9 cellular contexts compared by ENCODE assay signal in the genomic region with DNA sequence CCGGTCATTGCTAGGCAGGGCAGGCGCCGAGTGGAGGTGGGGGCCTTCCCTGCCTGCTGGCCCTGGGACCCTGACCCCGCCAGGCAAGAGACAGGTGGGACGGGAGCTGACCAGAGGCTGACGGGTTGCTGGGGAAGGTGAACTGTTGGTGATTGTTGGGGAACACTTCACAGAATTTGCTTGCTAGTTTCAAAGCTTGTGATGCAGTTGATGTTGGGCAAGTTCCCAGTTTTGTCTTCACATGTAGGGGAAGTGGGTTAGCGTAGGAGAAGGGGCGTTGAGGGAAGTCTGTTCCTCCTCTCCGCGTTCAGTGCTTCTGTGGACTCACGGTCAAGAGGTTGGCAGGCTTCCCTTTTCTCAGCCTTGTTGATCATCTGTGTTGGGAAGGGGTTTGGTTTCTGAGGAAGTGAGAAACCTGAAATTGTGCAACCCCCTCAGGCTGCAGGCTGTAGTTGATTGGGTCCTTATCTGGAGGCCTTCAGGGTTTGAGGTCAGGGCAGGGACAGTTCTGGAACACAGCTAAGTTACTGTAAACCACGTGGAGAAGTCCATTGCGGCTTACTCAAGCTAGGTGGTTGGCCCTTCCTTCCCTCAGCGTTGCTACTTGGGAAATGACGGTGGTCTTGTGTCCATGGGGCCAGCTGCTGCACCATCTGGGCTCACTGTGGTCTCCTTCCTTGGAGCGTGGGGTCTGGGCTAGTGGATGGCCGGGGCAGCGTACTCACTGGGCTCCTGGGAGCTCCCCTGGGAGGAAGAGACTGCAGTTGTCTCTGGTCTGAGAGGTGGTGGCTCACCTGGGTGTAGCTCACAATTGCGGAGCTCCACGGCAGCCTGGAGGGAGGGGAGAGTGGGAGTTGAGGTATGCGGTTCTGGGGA. TPM values are rescaled to one million over a fixed set of nuclear protein-coding genes. Genes with fewer than 3 reads are reported as not detected.
DNase-seq lines count a peak whose midpoint lies in the region; ATAC-seq, FAIRE-seq and TF ChIP-seq lines count a peak whose summit lies in the region.
"Had no signal": no experiment of that assay in that cellular context is flagged by ENCODE, and none has a peak within 500 bp of the region (broad histone marks: within the 10 kb centered on the region; RNA-seq: fewer than 3 reads in every experiment).

No MANE protein-coding gene starts in this region.

- DNase-seq in GDM1 (lab: John Stamatoyannopoulos, UW) (peak; percentile 97), Panc1 (ENCODE audit: low read depth, low spot score) (no peak), astrocyte of the hippocampus (ENCODE audit: low read depth, low spot score) (peak; percentile 69), kidney (peak; percentile 79), D721Med (ENCODE audit: insufficient read length, low spot score) (no peak), T1000 (lab: John Stamatoyannopoulos, UW) (no peak)
- DNase-seq in stimulated activated CD4-positive, alpha-beta T cell treated with anti-CD3 and anti-CD28 coated beads, Interleukin-15, amount 100 ng/mL, for 48 hours (ENCODE audit: low read depth in 2 of 2), result peak; percentile 41 to 58

- ATAC-seq in HG02642 (IDR thresholded peaks at IDR 0.05; ENCODE audit: poor library complexity, unreplicated experiment), result peak; percentile 48
- peak; percentile 29 for ATAC-seq in Panc1

- in situ Hi-C loops in Panc1 (cut with HindIII; ENCODE audit: low pct_unique_long_range_greater_than_20kb, low sequenced_read_pairs), result no loop called here

- no peaks in the 10 kb centered on the region for H3K27me3 ChIP-seq in Panc1 (ENCODE audit: control insufficient read depth, insufficient read depth, low read length)
- H3K27me3 ChIP-seq: uterus had no signal

- TF ChIP-seq CTCF in Panc1 (IDR thresholded peaks at IDR 0.05) (no peak), kidney (IDR thresholded peaks at IDR 0.05; ENCODE audit: borderline replicate concordance, extremely low read depth, insufficient read depth) (no peak), D721Med (IDR thresholded peaks at IDR 0.05; ENCODE audit: insufficient read depth, missing control alignments) (no peak)

- POLR2A ChIA-PET in Panc1 (lab: Charles Lee), result interaction anchor here (0.5 kb wide), 1 partner anchor 1952 kb away, joined by 13 read pairs; no protein-coding TSS in a partner anchor

- H3K36me3 ChIP-seq in Panc1 (ENCODE audit: control insufficient read depth, insufficient read depth, low read length) (peaks cover 24% of the 10 kb centered on the region), kidney (ENCODE audit: control insufficient read depth in 1 of 2, insufficient read depth in 2 of 2, low read length in 2 of 2) (peaks cover 27 to 43% of the 10 kb centered on the region in 2 donors)
- H3K36me3 ChIP-seq: uterus had no signal

- no TSS peak for BruUV-seq in Panc1 (replicated peaks; lab: Mats Ljungman, UMichigan)

- CTCF ChIA-PET in Panc1 (lab: Charles Lee), result no interaction called here

- no peak overlapping the region for H3K4me3 ChIP-seq in Panc1 (ENCODE audit: low read depth in 2 of 2, low read length in 2 of 2)
- H3K4me3 ChIP-seq in kidney (ENCODE audit: low read length in 2 of 2), result no peak overlapping the region
- H3K4me3 ChIP-seq: uterus had no signal

- H3K27ac ChIP-seq in Panc1 (ENCODE audit: low read length) (peak overlapping the region; percentile 23), kidney (ENCODE audit: low read depth in 2 of 2, low read length in 2 of 2) (peak overlapping the region; percentile 71 to 93)

- no peak overlapping the region for H3K9ac ChIP-seq in kidney (ENCODE audit: low read length in 2 of 2)

- H3K4me1 ChIP-seq in Panc1 (ENCODE audit: control insufficient read depth, insufficient read depth, low read length) (peaks cover 77% of the 10 kb centered on the region), kidney (ENCODE audit: control insufficient read depth in 1 of 2, insufficient read depth in 1 of 2, low read depth in 1 of 2, low read length in 2 of 2) (peaks cover 25 to 35% of the 10 kb centered on the region in 2 donors)

- FAIRE-seq in kidney (lab: Jason Lieb, UNC) (no peak), D721Med (lab: Jason Lieb, UNC) (no peak)

- intact Hi-C loops in Panc1 (cut with micrococcal nuclease; ENCODE audit: unreplicated experiment) (no loop called here), kidney (cut with DNase I) (no loop called here)

- H3K9me3 ChIP-seq in Panc1 (ENCODE audit: control insufficient read depth, insufficient read depth, low read depth, low read length) (no peaks in the 10 kb centered on the region), kidney (ENCODE audit: control insufficient read depth in 1 of 2, low read length in 2 of 2) (no peaks in the 10 kb centered on the region)
- H3K9me3 ChIP-seq: uterus had no signal

RNA-seq across cellular contexts. Expression of a gene that starts 7.5 kb away (rescaled TPM):
- total RNA-seq in Panc1 (2021; ENCODE audit: unreplicated experiment), result 823 TPM
- 1,638 TPM for polyA plus RNA-seq in Panc1 (2012; ENCODE audit: insufficient read length)
- 1,209 TPM for total RNA-seq in kidney
- polyA plus RNA-seq in kidney (ENCODE audit: insufficient read depth, low read depth, low replicate concordance), result 2,020 TPM

RNA-seq across cellular contexts. Expression of a gene that starts 14.7 kb away (rescaled TPM):
- total RNA-seq in Panc1 (2021; ENCODE audit: unreplicated experiment), result 0.18 TPM
- 0.47 TPM for polyA plus RNA-seq in Panc1 (2012; ENCODE audit: insufficient read length)
- total RNA-seq in kidney, result 10.0 TPM
- 1.4 TPM for polyA plus RNA-seq in kidney (ENCODE audit: insufficient read depth, low read depth, low replicate concordance)

RNA-seq across cellular contexts. Expression of a gene that starts 17.0 kb away (rescaled TPM):
- total RNA-seq in Panc1 (2021; ENCODE audit: unreplicated experiment) (194 TPM), kidney (33.8 TPM)
- polyA plus RNA-seq in Panc1 (2012; ENCODE audit: insufficient read length), result 160 TPM
- polyA plus RNA-seq in kidney (ENCODE audit: insufficient read depth, low read depth, low replicate concordance), result 51.0 TPM

RNA-seq across cellular contexts. Expression of a gene that starts 18.8 kb away (rescaled TPM):
- 264 TPM for total RNA-seq in Panc1 (2021; ENCODE audit: unreplicated experiment)
- 301 TPM for polyA plus RNA-seq in Panc1 (2012; ENCODE audit: insufficient read length)
- total RNA-seq in kidney, result 64.4 TPM
- 41.6 TPM for polyA plus RNA-seq in kidney (ENCODE audit: insufficient read depth, low read depth, low replicate concordance)

RNA-seq across cellular contexts. Expression of a gene that starts 34.4 kb away (rescaled TPM):
- total RNA-seq in Panc1 (2021; ENCODE audit: unreplicated experiment) (0.08 TPM), kidney (2.9 TPM)
- polyA plus RNA-seq in Panc1 (2012; ENCODE audit: insufficient read length), result not detected
- not detected for polyA plus RNA-seq in kidney (ENCODE audit: insufficient read depth, low read depth, low replicate concordance)

Comparison
In these comparisons a context has a peak if more than half of its experiments do, and no peak if none do; other contexts are left out.
1. DNase-seq: peak in GDM1 (single experiment), astrocyte of the hippocampus (single experiment), kidney (single experiment) and stimulated activated CD4-positive, alpha-beta T cell treated with anti-CD3 and anti-CD28 coated beads, Interleukin-15, amount 100 ng/mL, for 48 hours (2 of 2); none in Panc1 (single experiment), D721Med (single experiment) and T1000 (single experiment).